Comparison of ENCODE assay signal across 9 cellular contexts in the genomic region with DNA sequence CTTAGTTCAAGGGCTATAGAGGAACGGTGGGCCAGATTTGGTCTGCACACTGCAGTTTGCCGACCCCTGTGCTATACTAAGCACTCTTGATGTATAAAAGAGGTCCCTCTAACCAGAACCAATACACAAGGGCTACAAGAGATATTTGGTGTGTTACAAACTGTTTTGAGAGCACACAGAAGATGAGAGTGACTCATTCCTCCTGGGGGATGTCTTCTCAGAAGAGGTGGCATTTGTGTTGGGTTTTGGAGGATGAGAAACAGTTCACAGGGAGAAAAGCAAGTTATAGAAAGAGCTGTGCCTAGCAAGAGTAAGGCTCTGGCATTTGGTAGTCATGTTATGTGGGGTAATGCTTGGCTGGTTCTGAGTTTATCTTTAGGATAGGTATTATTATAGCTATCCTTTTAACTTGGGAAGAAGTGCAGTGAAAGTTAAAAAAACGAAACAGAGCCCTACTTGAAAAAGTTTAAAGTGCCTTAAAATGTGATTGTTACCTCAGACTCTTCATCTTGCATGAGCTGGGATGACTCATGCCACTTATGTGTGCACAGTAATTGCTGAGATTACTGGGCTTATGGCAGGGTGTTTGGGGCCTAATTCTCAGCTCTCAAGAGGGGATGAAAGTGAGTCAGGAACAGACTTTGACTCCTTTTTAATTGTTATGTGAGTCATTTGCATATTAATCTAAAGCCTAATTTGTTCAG.
DNase-seq lines count a peak whose midpoint lies in the region; FAIRE-seq and TF ChIP-seq lines count a peak whose summit lies in the region.
"Had no signal": no experiment of that assay in that cellular context is flagged by ENCODE, and none has a peak within 500 bp of the region (broad histone marks: within the 10 kb centered on the region; RNA-seq: fewer than 3 reads in every experiment).

No MANE protein-coding gene starts in this region.

- no peaks in the 10 kb centered on the region for H3K9me1 ChIP-seq in keratinocyte (ENCODE audit: control insufficient read depth, extremely low read depth, insufficient read depth, low read length)

- H2AFZ ChIP-seq in keratinocyte (ENCODE audit: control insufficient read depth, low read length) = peak overlapping the region; percentile 5

- peak; percentile 87 for FAIRE-seq in keratinocyte (lab: Jason Lieb, UNC)

- H3K27me3 ChIP-seq in BLaER1 treated with 17β-estradiol and CSF1 and Interleukin-3, amounts not matched to agents 10 nM and 100 nM = no peaks in the 10 kb centered on the region
- H3K27me3 ChIP-seq in keratinocyte (ENCODE audit: control insufficient read depth, extremely low read depth, insufficient read depth, low read length) = no peaks in the 10 kb centered on the region
- H3K27me3 ChIP-seq: neutrophil had no signal

- peak overlapping the region; percentile 67 to 89 (median 78) for H3K4me2 ChIP-seq in BLaER1 treated with 17β-estradiol and CSF1 and Interleukin-3, amounts not matched to agents 10 nM and 100 nM
- no peak overlapping the region for H3K4me2 ChIP-seq in keratinocyte (ENCODE audit: control insufficient read depth, extremely low read depth, insufficient read depth, low read depth, low read length)

- peaks cover 5% of the 10 kb centered on the region for H3K27me3 Mint-ChIP-seq in T-helper 1 cell treated with Interleukin-12 subunit alpha and Interleukin-12 subunit beta and Interleukin-4 antibody, amounts not matched to agents 30 μg/mL and 1 μg/mL, for 36 hours (ENCODE audit: low read depth)

- no peaks in the 10 kb centered on the region for H3K9me3 ChIP-seq in BLaER1 treated with 17β-estradiol and CSF1 and Interleukin-3, amounts not matched to agents 10 nM and 100 nM (replicated peaks in 1 of 11)
- H3K9me3 ChIP-seq in keratinocyte (ENCODE audit: control insufficient read depth, low read depth, low read length) = no peaks in the 10 kb centered on the region
- H3K9me3 ChIP-seq: neutrophil had no signal

- H4K20me1 ChIP-seq in BLaER1 treated with 17β-estradiol and CSF1 and Interleukin-3, amounts not matched to agents 10 nM and 100 nM = no peaks in the 10 kb centered on the region
- H4K20me1 ChIP-seq in keratinocyte (ENCODE audit: control insufficient read depth, extremely low read depth, insufficient read depth, low read length) = no peaks in the 10 kb centered on the region

- no peaks in the 10 kb centered on the region for H3K36me3 ChIP-seq in BLaER1 treated with 17β-estradiol and CSF1 and Interleukin-3, amounts not matched to agents 10 nM and 100 nM
- no peaks in the 10 kb centered on the region for H3K36me3 ChIP-seq in keratinocyte (ENCODE audit: control insufficient read depth in 2 of 2, extremely low read depth in 1 of 2, insufficient read depth in 2 of 2, low read length in 2 of 2)
- H3K36me3 ChIP-seq: neutrophil had no signal

- H3K9ac ChIP-seq in BLaER1 treated with 17β-estradiol and CSF1 and Interleukin-3, amounts not matched to agents 10 nM and 100 nM = peak overlapping the region in 8 of 11 experiments; percentile 15 to 79 (median 33); a peak in 11 of 22 replicates
- no peak overlapping the region for H3K9ac ChIP-seq in keratinocyte (ENCODE audit: control insufficient read depth, extremely low read depth, insufficient read depth, low read length)

- peak; percentile 76 for DNase-seq in H4 (ENCODE audit: low spot score)
- DNase-seq in keratinocyte (ENCODE audit: low read depth, low spot score) = peak; percentile 46
- no peak for DNase-seq in T1000 (lab: John Stamatoyannopoulos, UW)
- no peak for DNase-seq in pons (ENCODE audit: low spot score)
- no peak for DNase-seq in NCI-H2171 treated with DMSO at 0.1 percent for 48 hours (lab: John Stamatoyannopoulos, UW)
- no peak for DNase-seq in activated CD4-positive, CD25-positive, alpha-beta regulatory T cell treated with anti-CD3 and anti-CD28 coated beads, Interleukin-2, amount 50 U/mL, for 72 hours

- no peak for TF ChIP-seq CTCF in keratinocyte (optimal IDR thresholded peaks at IDR 0.05 in 1 of 3, IDR thresholded peaks at IDR 0.05 in 1 of 3, conservative IDR thresholded peaks at IDR 0.05 in 1 of 3; ENCODE audit: extremely low read depth in 1 of 3, insufficient read depth in 2 of 3, low read length in 3 of 3)

- H3K4me3 ChIP-seq in BLaER1 treated with 17β-estradiol and CSF1 and Interleukin-3, amounts not matched to agents 10 nM and 100 nM = peak overlapping the region in 2 of 10 experiments; percentile 42 to 46; a peak in 1 of 20 replicates
- H3K4me3 ChIP-seq in keratinocyte (ENCODE audit: control insufficient read depth in 2 of 3, extremely low read depth in 1 of 3, insufficient read depth in 2 of 3, low read depth in 1 of 3, low read length in 3 of 3) = no peak overlapping the region

- peak overlapping the region; percentile 58 for H3K27ac Mint-ChIP-seq in T-helper 1 cell treated with Interleukin-12 subunit alpha and Interleukin-12 subunit beta and Interleukin-4 antibody, amounts not matched to agents 30 μg/mL and 1 μg/mL, for 36 hours

- H3K4me3 Mint-ChIP-seq in T-helper 1 cell treated with Interleukin-12 subunit alpha and Interleukin-12 subunit beta and Interleukin-4 antibody, amounts not matched to agents 30 μg/mL and 1 μg/mL, for 36 hours = no peak overlapping the region

- no peaks in the 10 kb centered on the region for H3K9me3 Mint-ChIP-seq in T-helper 1 cell treated with Interleukin-12 subunit alpha and Interleukin-12 subunit beta and Interleukin-4 antibody, amounts not matched to agents 30 μg/mL and 1 μg/mL, for 36 hours

- dilution Hi-C loops in keratinocyte (cut with MboI; ENCODE audit: extremely low pct_ligation_motif_present, low sequenced_read_pairs) = no loop called here

- peaks cover 14% of the 10 kb centered on the region for H3K4me1 Mint-ChIP-seq in T-helper 1 cell treated with Interleukin-12 subunit alpha and Interleukin-12 subunit beta and Interleukin-4 antibody, amounts not matched to agents 30 μg/mL and 1 μg/mL, for 36 hours (ENCODE audit: low read depth)

- peak overlapping the region; percentile 60 to 85 (median 77); a peak in 21 of 22 replicates for H3K27ac ChIP-seq in BLaER1 treated with 17β-estradiol and CSF1 and Interleukin-3, amounts not matched to agents 10 nM and 100 nM
- peak overlapping the region; percentile 16 for H3K27ac ChIP-seq in keratinocyte (ENCODE audit: control insufficient read depth, insufficient read depth, low read length)
- H3K27ac ChIP-seq: neutrophil had no signal

- H3K36me3 Mint-ChIP-seq in T-helper 1 cell treated with Interleukin-12 subunit alpha and Interleukin-12 subunit beta and Interleukin-4 antibody, amounts not matched to agents 30 μg/mL and 1 μg/mL, for 36 hours (ENCODE audit: low read depth) = no peaks in the 10 kb centered on the region

- no peaks in the 10 kb centered on the region for H3K79me2 ChIP-seq in keratinocyte (ENCODE audit: control insufficient read depth, insufficient read depth, low read length)

- peaks cover 25 to 34% (median 30%) of the 10 kb centered on the region in 10 experiments for H3K4me1 ChIP-seq in BLaER1 treated with 17β-estradiol and CSF1 and Interleukin-3, amounts not matched to agents 10 nM and 100 nM
- peaks cover 16% of the 10 kb centered on the region for H3K4me1 ChIP-seq in keratinocyte (ENCODE audit: control insufficient read depth, extremely low read depth, insufficient read depth, low read length)

Comparison
In these comparisons a context has a peak if more than half of its experiments do, and no peak if none do; other contexts are left out.
1. DNase-seq: peak in H4 (single experiment) and keratinocyte (single experiment); none in T1000 (single experiment), pons (single experiment), NCI-H2171 treated with DMSO at 0.1 percent for 48 hours (single experiment) and activated CD4-positive, CD25-positive, alpha-beta regulatory T cell treated with anti-CD3 and anti-CD28 coated beads, Interleukin-2, amount 50 U/mL, for 72 hours (single experiment).